ENCODE assay signal across 18 cellular contexts in the genomic region with DNA sequence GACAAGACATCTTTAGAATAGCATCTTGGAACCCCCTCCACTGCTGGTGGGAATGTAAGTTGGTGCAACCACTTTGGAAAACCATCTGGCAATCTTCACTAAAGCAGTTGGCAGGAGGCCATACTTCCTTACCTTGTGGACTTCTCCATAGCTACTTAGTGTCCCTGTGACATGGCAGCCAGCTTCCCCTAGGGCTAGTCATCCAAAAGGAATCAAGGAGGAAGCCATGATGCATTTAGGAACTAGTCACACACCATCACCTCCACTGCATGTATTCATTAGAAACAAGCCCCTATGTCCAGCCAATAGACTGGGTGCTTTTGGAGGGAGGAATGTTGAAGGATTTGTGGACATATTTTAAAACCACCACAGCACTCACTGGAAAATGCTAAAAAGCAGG. TPM values are rescaled to one million over a fixed set of nuclear protein-coding genes. Genes with fewer than 3 reads are reported as not detected.
"Had no signal": no experiment of that assay in that cellular context is flagged by ENCODE, and none has a peak within 500 bp of the region (broad histone marks: within the 10 kb centered on the region; RNA-seq: fewer than 3 reads in every experiment).

No MANE protein-coding gene starts in this region.

- DNase-seq: KBM-7, MG63, NCI-H1092, NCI-H1105 treated with DMSO at 0.1 percent for 48 hours, NCI-H1417 treated with DMSO at 0.1 percent for 48 hours, NCI-H146, NCI-H1694 treated with DMSO at 0.1 percent for 48 hours, NCI-H1930, NCI-H2081, NCI-H2107, NCI-H2227 treated with DMSO at 0.1 percent for 48 hours, NCI-H524, NCI-H526 treated with DMSO at 0.1 percent for 48 hours, NCI-H748 treated with DMSO at 0.1 percent for 48 hours, Right ventricle myocardium superior, RPMI8226, SIG-M5 had no signal

RNA-seq across cellular contexts. Expression of gene MX2, which starts 19.9 kb away (rescaled TPM):
- total RNA-seq: SJSA1 had no signal
